Comparison of ENCODE assay signal across 8 cellular contexts in the genomic region with DNA sequence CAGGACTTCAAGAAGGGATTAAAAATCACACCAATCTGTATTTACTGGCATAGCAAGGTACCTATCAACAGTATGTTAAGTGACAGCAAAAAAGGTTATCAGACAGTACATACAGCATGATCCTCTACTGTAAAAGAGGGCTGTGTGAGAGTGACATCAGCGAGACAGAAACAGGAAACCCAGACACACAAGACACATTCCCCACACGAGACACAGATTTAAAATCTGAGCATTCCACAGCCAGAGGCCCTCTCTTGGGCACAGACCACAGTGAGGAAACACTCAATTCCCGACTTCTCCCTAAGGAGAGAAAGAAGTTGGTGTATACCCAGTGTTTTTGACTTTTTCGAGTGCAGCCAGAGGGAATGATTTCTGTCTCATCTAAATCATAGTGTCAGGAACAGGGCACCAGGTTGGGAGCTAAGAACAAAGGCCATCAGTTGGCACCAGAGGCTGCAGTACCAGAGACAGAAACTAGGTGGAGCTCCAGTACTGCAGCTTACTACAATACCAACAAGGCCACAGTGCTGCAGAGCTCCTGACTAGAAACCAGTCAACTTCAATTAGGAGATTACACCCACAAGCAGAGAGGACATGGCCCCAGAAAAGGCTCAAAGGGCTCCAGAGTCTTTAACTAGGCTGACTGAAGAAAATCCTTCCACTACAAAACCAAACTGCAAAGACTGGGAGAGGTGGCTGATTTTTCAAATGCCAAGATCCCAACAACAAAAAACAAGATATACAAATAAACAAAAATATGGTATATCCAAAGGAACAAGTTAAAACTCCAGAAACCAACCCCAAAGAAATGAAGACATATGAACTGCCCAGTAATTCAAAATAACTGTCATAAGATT. TPM values are rescaled to one million over a fixed set of nuclear protein-coding genes. Genes with fewer than 3 reads are reported as not detected.
DNase-seq lines count a peak whose midpoint lies in the region; TF ChIP-seq lines count a peak whose summit lies in the region.

No MANE protein-coding gene starts in this region.

- no peak overlapping the region for H3K4me2 ChIP-seq in osteoblast (ENCODE audit: insufficient read depth, low read length)

- peaks cover 39 to 56% of the 10 kb centered on the region in 2 donors for H3K36me3 Mint-ChIP-seq in CD14-positive monocyte

- H3K36me3 ChIP-seq in osteoblast (ENCODE audit: insufficient read depth, low read length): no peaks in the 10 kb centered on the region
- H3K36me3 ChIP-seq in tibial nerve: peaks cover 0 to 22% (median 0%) of the 10 kb centered on the region in 3 donors

- peak; percentile 68 for DNase-seq in CD14-positive monocyte (ENCODE audit: low spot score)
- DNase-seq in GM20000 (ENCODE audit: low spot score): peak; percentile 51
- DNase-seq in NAMALWA (ENCODE audit: low spot score): peak; percentile 87
- DNase-seq in SIG-M5 (lab: John Stamatoyannopoulos, UW): peak; percentile 57
- peak; percentile 61 for DNase-seq in activated T-helper 9 cell treated with anti-CD3 and anti-CD28 coated beads, Interleukin-2, amount 50 U/mL, for 16 hours (ENCODE audit: low read depth)
- peak; percentile 69 for DNase-seq in foreskin melanocyte
- DNase-seq in osteoblast (ENCODE audit: insufficient read length, low spot score, missing footprints): peak; percentile 80
- peak; percentile 78 to 96 for DNase-seq in tibial nerve (ENCODE audit: low spot score in 2 of 2)

- H3K4me3 Mint-ChIP-seq in CD14-positive monocyte: no peak overlapping the region

- H3K4me1 Mint-ChIP-seq in CD14-positive monocyte: peaks cover 13% of the 10 kb centered on the region

- no peak overlapping the region for H3K27ac ChIP-seq in osteoblast (ENCODE audit: low read depth, low read length)
- no peak overlapping the region for H3K27ac ChIP-seq in tibial nerve

- no peaks in the 10 kb centered on the region for H3K79me2 ChIP-seq in osteoblast (ENCODE audit: insufficient read depth, low read length)

- no peak for TF ChIP-seq POLR2A in tibial nerve (IDR thresholded peaks at IDR 0.05)

- H3K27me3 ChIP-seq in osteoblast (ENCODE audit: insufficient read depth, low read length) (no peaks in the 10 kb centered on the region), tibial nerve (no peaks in the 10 kb centered on the region)

- TF ChIP-seq EP300 in tibial nerve (IDR thresholded peaks at IDR 0.05): no peak

- WGBS in tibial nerve, 2 donors: 15 to 26% methylated on average over 4 of the region's 4 CpGs

- H3K9me3 Mint-ChIP-seq in CD14-positive monocyte: peaks cover 0 to 1% (median 0%) of the 10 kb centered on the region in 7 donors

- no peaks in the 10 kb centered on the region for H3K27me3 Mint-ChIP-seq in CD14-positive monocyte (ENCODE audit: low read depth in 3 of 3)

- H3K9me3 ChIP-seq in osteoblast (ENCODE audit: low read depth, low read length): no peaks in the 10 kb centered on the region
- H3K9me3 ChIP-seq in tibial nerve: peaks cover 0 to 4% (median 0%) of the 10 kb centered on the region in 4 donors

- TF ChIP-seq CTCF in CD14-positive monocyte (IDR thresholded peaks at IDR 0.05) (peak; percentile 96), GM20000 (IDR thresholded peaks at IDR 0.05; ENCODE audit: extremely low read depth, missing control alignments) (peak; percentile 96), osteoblast (IDR thresholded peaks at IDR 0.05; ENCODE audit: extremely low read depth, low read depth, low read length) (peak; percentile 99), tibial nerve (IDR thresholded peaks at IDR 0.05) (peak; percentile 93 to 98 (median 96))

- no peak overlapping the region for H2AFZ ChIP-seq in osteoblast (ENCODE audit: low read length)

- intact Hi-C loops in CD14-positive monocyte (cut with micrococcal nuclease): loop anchor here (2.0 to 5.0 kb wide), 3 partner anchors 187 to 418 kb away; no protein-coding TSS in a partner anchor

- H3K4me1 ChIP-seq in osteoblast (ENCODE audit: insufficient read depth, low read length) (no peaks in the 10 kb centered on the region), tibial nerve (peaks cover 0 to 4% (median 0%) of the 10 kb centered on the region in 4 donors)

- H4K20me1 ChIP-seq in osteoblast (ENCODE audit: insufficient read depth, low read length): no peaks in the 10 kb centered on the region

- H3K4me3 ChIP-seq in osteoblast (ENCODE audit: insufficient read depth, low read length) (no peak overlapping the region), tibial nerve (no peak overlapping the region)

- H3K27ac Mint-ChIP-seq in CD14-positive monocyte: peak overlapping the region in 3 of 7 donors; percentile 8 to 50 (median 21)

RNA-seq across cellular contexts. Expression of gene UNC50, which starts 41.0 kb away (rescaled TPM):
- 10 to 100 TPM; 62.8 to 72.0 TPM for polyA plus RNA-seq in CD14-positive monocyte
- total RNA-seq in osteoblast: 31.5 and 36.2 TPM in 2 replicates
- 10 to 100 TPM; 45.3 to 64.9 (median 56.7) TPM for total RNA-seq in tibial nerve

RNA-seq across cellular contexts. Expression of gene COA5, which starts 41.1 kb away (rescaled TPM):
- polyA plus RNA-seq in CD14-positive monocyte: 10 to 100 TPM; 39.0 to 42.9 TPM
- total RNA-seq in osteoblast: 17.4 and 21.2 TPM in 2 replicates
- 10 to 100 TPM; 23.1 to 46.8 (median 33.7) TPM for total RNA-seq in tibial nerve
